In the genomic region with DNA sequence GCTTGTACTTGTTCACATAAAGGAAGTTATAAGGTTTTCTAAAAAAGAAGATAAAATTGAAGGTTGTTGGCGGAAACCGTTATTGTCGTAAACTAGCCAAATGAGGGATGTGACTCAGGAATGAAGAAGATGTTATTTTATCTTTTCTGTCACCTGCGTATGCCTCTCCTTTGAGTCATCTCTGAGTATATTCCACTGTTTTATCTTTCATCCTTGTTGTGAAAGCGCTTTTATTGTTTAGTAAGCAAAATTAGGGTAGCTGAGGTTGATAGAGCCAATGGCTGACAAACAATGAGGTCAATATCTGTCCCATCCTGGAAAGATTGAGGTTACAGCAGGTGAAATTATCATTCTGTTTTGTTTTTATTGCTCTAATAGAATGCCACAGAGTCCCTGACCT, we compare ENCODE assay signal across 37 cellular contexts.
"Had no signal": no experiment of that assay in that cellular context is flagged by ENCODE, and none has a peak within 500 bp of the region (broad histone marks: within the 10 kb centered on the region; RNA-seq: fewer than 3 reads in every experiment).

No MANE protein-coding gene starts in this region.

- H3K4me3 ChIP-seq: adrenal gland, body of pancreas, breast epithelium had no signal

- H3K27ac Mint-ChIP-seq: activated B cell treated with CpG ODN at 0.5 μM for 24 hours; activated CD4-positive, alpha-beta memory T cell treated with anti-CD3 and anti-CD28 coated beads for 36 hours; activated CD4-positive, alpha-beta T cell treated with anti-CD3 and anti-CD28 coated beads, Interleukin-2, amount 10 ng/mL, durations not matched to agents 24 days and 14 days; activated CD8-positive, alpha-beta T cell treated with anti-CD3 and anti-CD28 coated beads for 36 hours; activated naive CD4-positive, alpha-beta T cell treated with anti-CD3 and anti-CD28 coated beads for 36 hours; activated naive CD4-positive, alpha-beta T cell treated with anti-CD3 and anti-CD28 coated beads, Interleukin-2, amount 50 U/mL, for 72 hours; activated naive CD8-positive, alpha-beta T cell treated with anti-CD3 and anti-CD28 coated beads for 36 hours; activated T-cell treated with anti-CD3 and anti-CD28 coated beads, Interleukin-2, amount 50 U/mL, for 72 hours; activated T-helper 1 cell treated with anti-CD3 and anti-CD28 coated beads, Interleukin-12 subunit alpha, Interleukin-12 subunit beta, Interleukin-2, Interleukin-4 antibody, amounts not matched to agents 30 ng/mL and 10 ng/mL and 1 ng/mL, durations not matched to agents 14 hours and 24 hours and 36 hours; activated T-helper 17 cell treated with anti-CD3 and anti-CD28 coated beads, Interleukin-2, amount 50 U/mL, for 72 hours; T-helper 1 cell treated with Interleukin-12 subunit alpha and Interleukin-12 subunit beta and Interleukin-4 antibody, amounts not matched to agents 30 μg/mL and 1 μg/mL, for 36 hours; T-helper 2 cell treated with Interferon-gamma antibody and Interleukin-4, amounts not matched to agents 5 μg/mL and 100 μg/mL, for 36 hours had no signal

- FAIRE-seq: astrocyte, TTC549 had no signal

- H3K9me3 ChIP-seq: adrenal gland, body of pancreas, breast epithelium had no signal

- ATAC-seq: activated CD8-positive, alpha-beta T cell treated with anti-CD3 and anti-CD28 coated beads for 36 hours; activated naive CD4-positive, alpha-beta T cell treated with anti-CD3 and anti-CD28 coated beads, Interleukin-2, amount 50 U/mL, for 72 hours; activated T-cell treated with anti-CD3 and anti-CD28 coated beads, Interleukin-2, amount 50 U/mL, for 4 hours; activated T-cell treated with anti-CD3 and anti-CD28 coated beads, Interleukin-2, amount 50 U/mL, for 72 hours; activated T-helper 17 cell treated with anti-CD3 and anti-CD28 coated beads, Interleukin-2, amount 50 U/mL, for 72 hours; body of pancreas had no signal

- H3K27ac ChIP-seq: adrenal gland, body of pancreas, brain microvascular endothelial cell, breast epithelium, VCaP had no signal

- H3K36me3 Mint-ChIP-seq: activated CD4-positive, alpha-beta memory T cell treated with anti-CD3 and anti-CD28 coated beads for 36 hours; activated naive CD4-positive, alpha-beta T cell treated with anti-CD3 and anti-CD28 coated beads, Interleukin-2, amount 50 U/mL, for 72 hours; activated naive CD8-positive, alpha-beta T cell treated with anti-CD3 and anti-CD28 coated beads for 36 hours had no signal

- H3K27me3 Mint-ChIP-seq: activated B cell treated with CpG ODN at 0.5 μM for 24 hours; activated CD4-positive, alpha-beta memory T cell treated with anti-CD3 and anti-CD28 coated beads for 36 hours; activated CD4-positive, alpha-beta T cell treated with anti-CD3 and anti-CD28 coated beads, Interleukin-2, amount 10 ng/mL, durations not matched to agents 24 days and 14 days; activated CD8-positive, alpha-beta T cell treated with anti-CD3 and anti-CD28 coated beads for 36 hours; activated naive CD8-positive, alpha-beta T cell treated with anti-CD3 and anti-CD28 coated beads for 36 hours; activated T-helper 17 cell treated with anti-CD3 and anti-CD28 coated beads, Interleukin-2, amount 50 U/mL, for 72 hours had no signal

- DNase-seq: activated B cell treated with CpG ODN at 0.5 μM for 24 hours; activated CD4-positive, alpha-beta memory T cell treated with anti-CD3 and anti-CD28 coated beads for 36 hours; activated CD4-positive, alpha-beta T cell treated with anti-CD3 and anti-CD28 coated beads for 4 hours; activated CD4-positive, alpha-beta T cell treated with anti-CD3 and anti-CD28 coated beads, Interleukin-2, amount 10 ng/mL, durations not matched to agents 24 days and 14 days; activated CD4-positive, alpha-beta T cell treated with anti-CD3 and anti-CD28 coated beads, Interleukin-2, amount 50 U/mL, for 1 hour; activated CD4-positive, alpha-beta T cell treated with anti-CD3 and anti-CD28 coated beads, Interleukin-2, amount 50 U/mL, for 4 hours; activated CD4-positive, CD25-positive, alpha-beta regulatory T cell treated with anti-CD3 and anti-CD28 coated beads, Interleukin-2, amount 50 U/mL, for 72 hours; activated CD8-positive, alpha-beta memory T cell treated with anti-CD3 and anti-CD28 coated beads, Interleukin-2, amount 50 U/mL, for 4 hours; activated CD8-positive, alpha-beta T cell treated with anti-CD3 and anti-CD28 coated beads for 36 hours; activated effector memory CD4-positive, alpha-beta T cell treated with anti-CD3 and anti-CD28 coated beads, Interleukin-2, amount 50 U/mL, for 16 hours; activated gamma-delta T cell treated with Interleukin-2 at 50 U/mL for 16 hours; activated naive CD4-positive, alpha-beta T cell; activated naive CD4-positive, alpha-beta T cell treated with anti-CD3 and anti-CD28 coated beads for 36 hours; activated naive CD4-positive, alpha-beta T cell treated with anti-CD3 and anti-CD28 coated beads, Interleukin-2, amount 50 U/mL, for 16 hours; activated naive CD8-positive, alpha-beta T cell treated with anti-CD3 and anti-CD28 coated beads for 36 hours; activated T-cell treated with anti-CD3 and anti-CD28 coated beads for 4 hours; activated T-cell treated with anti-CD3 and anti-CD28 coated beads, Interleukin-2, amount 50 U/mL, for 1 hour; activated T-cell treated with anti-CD3 and anti-CD28 coated beads, Interleukin-2, amount 50 U/mL, for 4 hours; activated T-cell treated with anti-CD3 and anti-CD28 coated beads, Interleukin-2, amount 50 U/mL, for 72 hours; adrenal gland; amniotic stem cell; aorta; body of pancreas; brain microvascular endothelial cell; central memory CD4-positive, alpha-beta T cell; T-helper 1 cell; T-helper 2 cell; T-helper 9 cell had no signal

- H3K4me1 Mint-ChIP-seq: activated B cell treated with CpG ODN at 0.5 μM for 24 hours; activated CD4-positive, alpha-beta T cell treated with anti-CD3 and anti-CD28 coated beads, Interleukin-2, amount 10 ng/mL, durations not matched to agents 24 days and 14 days; activated naive CD8-positive, alpha-beta T cell treated with anti-CD3 and anti-CD28 coated beads for 36 hours; activated T-helper 17 cell treated with anti-CD3 and anti-CD28 coated beads, Interleukin-2, amount 50 U/mL, for 72 hours had no signal

- H3K4me3 Mint-ChIP-seq: activated B cell treated with CpG ODN at 0.5 μM for 24 hours; activated CD4-positive, alpha-beta memory T cell treated with anti-CD3 and anti-CD28 coated beads for 36 hours; activated CD4-positive, alpha-beta T cell treated with anti-CD3 and anti-CD28 coated beads, Interleukin-2, amount 10 ng/mL, durations not matched to agents 24 days and 14 days; activated CD8-positive, alpha-beta T cell treated with anti-CD3 and anti-CD28 coated beads for 36 hours; activated naive CD4-positive, alpha-beta T cell treated with anti-CD3 and anti-CD28 coated beads for 36 hours; activated naive CD8-positive, alpha-beta T cell treated with anti-CD3 and anti-CD28 coated beads for 36 hours; activated T-cell treated with anti-CD3 and anti-CD28 coated beads, Interleukin-2, amount 50 U/mL, for 4 hours; activated T-cell treated with anti-CD3 and anti-CD28 coated beads, Interleukin-2, amount 50 U/mL, for 72 hours; activated T-helper 1 cell treated with anti-CD3 and anti-CD28 coated beads, Interleukin-12 subunit alpha, Interleukin-12 subunit beta, Interleukin-2, Interleukin-4 antibody, amounts not matched to agents 30 ng/mL and 10 ng/mL and 1 ng/mL, durations not matched to agents 14 hours and 24 hours and 36 hours; activated T-helper 17 cell treated with anti-CD3 and anti-CD28 coated beads, Interleukin-2, amount 50 U/mL, for 72 hours; T-helper 1 cell treated with Interleukin-12 subunit alpha and Interleukin-12 subunit beta and Interleukin-4 antibody, amounts not matched to agents 30 μg/mL and 1 μg/mL, for 36 hours; T-helper 2 cell treated with Interferon-gamma antibody and Interleukin-4, amounts not matched to agents 5 μg/mL and 100 μg/mL, for 36 hours had no signal

- H3K4me1 ChIP-seq: adrenal gland, body of pancreas, breast epithelium had no signal
